In the genomic region with DNA sequence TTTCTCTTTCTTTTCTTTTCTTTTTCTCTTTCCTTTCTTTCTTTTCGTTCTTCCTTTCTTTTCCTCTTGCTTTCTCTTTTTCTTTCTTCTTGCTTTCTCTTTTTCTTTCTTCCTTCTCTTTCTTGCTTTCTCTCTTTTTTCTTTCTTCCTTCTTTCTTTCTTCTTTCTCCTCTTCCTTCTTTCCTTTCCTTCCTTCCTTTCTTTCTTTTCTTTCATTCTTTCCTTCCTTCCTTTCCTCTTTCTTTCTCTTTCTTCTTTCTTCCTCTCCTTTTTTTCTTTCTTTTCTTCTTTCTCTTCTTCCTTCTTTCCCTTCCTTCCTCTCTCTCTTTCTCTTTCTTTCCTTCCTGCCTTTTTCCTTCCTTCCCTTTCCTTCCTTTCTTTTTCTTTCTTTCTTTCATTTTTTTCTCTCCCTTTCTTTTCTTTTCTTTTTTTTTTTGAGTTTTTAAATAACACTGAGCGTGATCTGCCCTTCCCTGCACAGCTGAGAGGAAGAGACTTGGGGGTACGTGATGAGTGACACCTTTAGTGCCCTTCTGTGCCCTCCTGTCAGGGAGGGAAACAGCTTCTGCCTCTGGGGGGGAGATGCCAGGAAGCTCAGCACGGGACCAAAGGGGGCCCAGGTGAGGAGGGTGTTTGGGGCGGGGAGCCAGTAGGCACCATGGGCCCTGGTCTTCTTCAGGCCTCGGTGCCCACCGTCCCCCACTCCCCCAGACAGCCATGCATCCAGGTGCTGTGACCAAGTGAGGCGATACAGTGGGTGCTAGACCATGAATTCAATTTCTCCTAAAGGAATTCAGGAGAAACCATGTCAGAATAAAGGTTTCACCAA, we compare ENCODE assay signal across 8 cellular contexts. TPM values are rescaled to one million over a fixed set of nuclear protein-coding genes. Genes with fewer than 3 reads are reported as not detected.
DNase-seq lines count a peak whose midpoint lies in the region; ATAC-seq and TF ChIP-seq lines count a peak whose summit lies in the region.

No MANE protein-coding gene starts in this region.

- H3K36me3 ChIP-seq in lower lobe of right lung (no peaks in the 10 kb centered on the region), thyroid gland (no peaks in the 10 kb centered on the region)

- H3K4me1 Mint-ChIP-seq in activated T-cell treated with anti-CD3 and anti-CD28 coated beads, Interleukin-2, amount 50 U/mL, for 72 hours (ENCODE audit: low read depth) = peaks cover 12% of the 10 kb centered on the region
- peaks cover 11% of the 10 kb centered on the region for H3K4me1 Mint-ChIP-seq in activated naive CD8-positive, alpha-beta T cell treated with anti-CD3 and anti-CD28 coated beads, Interleukin-2, amount 50 U/mL, for 24 hours

- H3K27ac Mint-ChIP-seq in activated T-cell treated with anti-CD3 and anti-CD28 coated beads, Interleukin-2, amount 50 U/mL, for 72 hours = peak overlapping the region; percentile 99
- peak overlapping the region; percentile 85 for H3K27ac Mint-ChIP-seq in activated naive CD8-positive, alpha-beta T cell treated with anti-CD3 and anti-CD28 coated beads, Interleukin-2, amount 50 U/mL, for 24 hours

- ATAC-seq in activated T-cell treated with anti-CD3 and anti-CD28 coated beads, Interleukin-2, amount 50 U/mL, for 72 hours (replicated peaks in 1 of 2) = no peak
- no peak for ATAC-seq in activated naive CD8-positive, alpha-beta T cell treated with anti-CD3 and anti-CD28 coated beads, Interleukin-2, amount 50 U/mL, for 24 hours
- ATAC-seq in lower lobe of right lung = no peak
- ATAC-seq in HG03565 (IDR thresholded peaks at IDR 0.05; ENCODE audit: unreplicated experiment) = no peak
- ATAC-seq in GM19035 (IDR thresholded peaks at IDR 0.05; ENCODE audit: unreplicated experiment) = no peak

- H3K27me3 ChIP-seq in lower lobe of right lung (ENCODE audit: low read depth) (no peaks in the 10 kb centered on the region), thyroid gland (no peaks in the 10 kb centered on the region)

- peak overlapping the region; percentile 38 for H3K4me3 ChIP-seq in lower lobe of right lung
- H3K4me3 ChIP-seq in thyroid gland (replicated peaks in 1 of 3) = peak overlapping the region in 1 of 3 donors; percentile 38

- H3K9me3 Mint-ChIP-seq in activated T-cell treated with anti-CD3 and anti-CD28 coated beads, Interleukin-2, amount 50 U/mL, for 72 hours = no peaks in the 10 kb centered on the region
- H3K9me3 Mint-ChIP-seq in activated naive CD8-positive, alpha-beta T cell treated with anti-CD3 and anti-CD28 coated beads, Interleukin-2, amount 50 U/mL, for 24 hours = no peaks in the 10 kb centered on the region

- no peak for DNase-seq in activated T-cell treated with anti-CD3 and anti-CD28 coated beads, Interleukin-2, amount 50 U/mL, for 72 hours
- no peak for DNase-seq in activated T-cell treated with anti-CD3 and anti-CD28 coated beads, Interleukin-2, amount 50 U/mL, for 48 hours
- DNase-seq in activated naive CD8-positive, alpha-beta T cell treated with anti-CD3 and anti-CD28 coated beads, Interleukin-2, amount 50 U/mL, for 24 hours = no peak
- DNase-seq in lower lobe of right lung (no peak), thyroid gland (no peak), pons (ENCODE audit: low spot score) (no peak)

- H3K27me3 Mint-ChIP-seq in activated T-cell treated with anti-CD3 and anti-CD28 coated beads, Interleukin-2, amount 50 U/mL, for 72 hours (ENCODE audit: low read depth) = no peaks in the 10 kb centered on the region
- H3K27me3 Mint-ChIP-seq in activated naive CD8-positive, alpha-beta T cell treated with anti-CD3 and anti-CD28 coated beads, Interleukin-2, amount 50 U/mL, for 24 hours = no peaks in the 10 kb centered on the region

- no peaks in the 10 kb centered on the region for H3K9me3 ChIP-seq in lower lobe of right lung
- no peaks in the 10 kb centered on the region for H3K9me3 ChIP-seq in thyroid gland

- no peak for TF ChIP-seq POLR2A in thyroid gland (IDR thresholded peaks at IDR 0.05)

- no peaks in the 10 kb centered on the region for H3K36me3 Mint-ChIP-seq in activated T-cell treated with anti-CD3 and anti-CD28 coated beads, Interleukin-2, amount 50 U/mL, for 72 hours (ENCODE audit: insufficient read depth in 2 of 2)
- H3K36me3 Mint-ChIP-seq in activated naive CD8-positive, alpha-beta T cell treated with anti-CD3 and anti-CD28 coated beads, Interleukin-2, amount 50 U/mL, for 24 hours (ENCODE audit: low read depth) = no peaks in the 10 kb centered on the region

- H3K27ac ChIP-seq in lower lobe of right lung (no peak overlapping the region), thyroid gland (peak overlapping the region in 2 of 3 donors; percentile 10 to 17)

- H3K4me3 Mint-ChIP-seq in activated T-cell treated with anti-CD3 and anti-CD28 coated beads, Interleukin-2, amount 50 U/mL, for 72 hours = peak overlapping the region; percentile 81 to 99
- peak overlapping the region; percentile 80 for H3K4me3 Mint-ChIP-seq in activated naive CD8-positive, alpha-beta T cell treated with anti-CD3 and anti-CD28 coated beads, Interleukin-2, amount 50 U/mL, for 24 hours

- H3K4me1 ChIP-seq in lower lobe of right lung (no peaks in the 10 kb centered on the region), thyroid gland (no peaks in the 10 kb centered on the region)

- intact Hi-C loops in lower lobe of right lung (cut with DNase I) = no loop called here
- intact Hi-C loops in thyroid gland (cut with DNase I) = no loop called here

- 78 to 84% methylated on average over 8 of the region's 8 CpGs for WGBS in thyroid gland, 2 donors

- TF ChIP-seq CTCF in lower lobe of right lung (IDR thresholded peaks at IDR 0.05) (no peak), thyroid gland (IDR thresholded peaks at IDR 0.05) (no peak)

RNA-seq across cellular contexts. Expression of gene CDKN2AIP, which starts 36.6 kb away (rescaled TPM):
- total RNA-seq in activated T-cell treated with anti-CD3 and anti-CD28 coated beads, Interleukin-2, amount 50 U/mL, for 72 hours = 10 to 100 TPM; 29.7 to 48.0 TPM
- total RNA-seq in lower lobe of right lung (15.4 TPM), thyroid gland (10 to 100 TPM; 16.9 to 30.3 (median 22.8) TPM)
